32 cellular contexts compared by ENCODE assay signal in the genomic region with DNA sequence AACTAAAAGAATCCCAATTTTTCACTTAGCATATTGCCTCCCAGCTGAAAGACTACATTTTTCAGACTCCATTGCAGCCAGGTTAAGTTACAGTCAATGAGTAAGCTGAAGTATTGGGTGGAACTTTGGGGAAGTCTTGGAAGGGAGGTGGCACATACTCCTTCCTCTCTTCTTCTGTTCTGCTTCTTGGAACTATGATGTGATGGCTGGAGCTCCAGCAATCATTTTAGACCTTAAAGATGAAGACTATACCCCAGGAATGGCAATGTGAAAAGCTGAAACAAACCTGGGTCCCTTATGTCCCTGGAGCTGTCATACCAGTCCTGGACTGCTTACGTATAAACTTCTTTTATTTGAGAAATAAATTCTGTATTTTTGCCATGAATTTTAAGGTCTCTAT.
"Had no signal": no experiment of that assay in that cellular context is flagged by ENCODE, and none has a peak within 500 bp of the region (broad histone marks: within the 10 kb centered on the region; RNA-seq: fewer than 3 reads in every experiment).

No MANE protein-coding gene starts in this region.

- H3K4me1 ChIP-seq: ascending aorta, body of pancreas, breast epithelium had no signal

- DNase-seq: activated effector memory CD4-positive, alpha-beta T cell treated with anti-CD3 and anti-CD28 coated beads, Interleukin-2, amount 50 U/mL, for 16 hours; activated effector memory CD4-positive, alpha-beta T cell treated with Interleukin-2 at 50 U/mL for 16 hours; activated gamma-delta T cell; activated gamma-delta T cell treated with Interleukin-2 at 50 U/mL for 16 hours; activated naive CD4-positive, alpha-beta T cell; activated naive CD4-positive, alpha-beta T cell treated with anti-CD3 and anti-CD28 coated beads for 36 hours; activated naive CD4-positive, alpha-beta T cell treated with anti-CD3 and anti-CD28 coated beads, Interleukin-2, amount 10 ng/mL, durations not matched to agents 7 days and 5 days; activated naive CD4-positive, alpha-beta T cell treated with anti-CD3 and anti-CD28 coated beads, Interleukin-2, amount 50 U/mL, for 16 hours; activated naive CD4-positive, alpha-beta T cell treated with Interleukin-2 at 50 U/mL for 16 hours; activated naive CD8-positive, alpha-beta T cell treated with anti-CD3 and anti-CD28 coated beads for 36 hours; activated naive CD8-positive, alpha-beta T cell treated with anti-CD3 and anti-CD28 coated beads, Interleukin-2, amount 10 ng/mL, durations not matched to agents 7 days and 5 days; activated naive CD8-positive, alpha-beta T cell treated with anti-CD3 and anti-CD28 coated beads, Interleukin-2, amount 50 U/mL, for 24 hours; activated T-cell treated with anti-CD3 and anti-CD28 coated beads, Interleukin-2, amount 50 U/mL, for 24 hours; activated T-cell treated with anti-CD3 and anti-CD28 coated beads, Interleukin-2, amount 50 U/mL, for 4 hours; activated T-cell treated with anti-CD3 and anti-CD28 coated beads, Interleukin-2, amount 50 U/mL, for 48 hours; activated T-cell treated with anti-CD3 and anti-CD28 coated beads, Interleukin-2, amount 50 U/mL, for 72 hours; amniotic stem cell; amygdala; anterior cingulate cortex; aorta; body of pancreas; brain microvascular endothelial cell; caudate nucleus; central memory CD4-positive, alpha-beta T cell; cerebellar nuclear complex had no signal

- H3K4me3 ChIP-seq: ascending aorta, body of pancreas, breast epithelium, cardiac muscle cell had no signal

- ATAC-seq: activated naive CD4-positive, alpha-beta T cell treated with anti-CD3 and anti-CD28 coated beads, Interleukin-2, amount 50 U/mL, for 72 hours; activated naive CD8-positive, alpha-beta T cell treated with anti-CD3 and anti-CD28 coated beads, Interleukin-2, amount 50 U/mL, for 24 hours; activated T-cell treated with anti-CD3 and anti-CD28 coated beads, Interleukin-2, amount 50 U/mL, for 4 hours; activated T-cell treated with anti-CD3 and anti-CD28 coated beads, Interleukin-2, amount 50 U/mL, for 72 hours; activated T-helper 17 cell treated with anti-CD3 and anti-CD28 coated beads, Interleukin-2, amount 50 U/mL, for 72 hours; body of pancreas had no signal

- H3K36me3 ChIP-seq: ascending aorta, brain microvascular endothelial cell, breast epithelium, cardiac muscle cell had no signal

- H3K27me3 ChIP-seq: ascending aorta, body of pancreas, brain microvascular endothelial cell, breast epithelium, cardiac muscle cell had no signal

- H3K27ac ChIP-seq: ascending aorta, body of pancreas, brain microvascular endothelial cell, breast epithelium, cardiac muscle cell had no signal

- H3K9me3 ChIP-seq: ascending aorta, body of pancreas had no signal

- FAIRE-seq: astrocyte, bronchial epithelial cell had no signal
